25 cellular contexts compared by ENCODE assay signal in the genomic region with DNA sequence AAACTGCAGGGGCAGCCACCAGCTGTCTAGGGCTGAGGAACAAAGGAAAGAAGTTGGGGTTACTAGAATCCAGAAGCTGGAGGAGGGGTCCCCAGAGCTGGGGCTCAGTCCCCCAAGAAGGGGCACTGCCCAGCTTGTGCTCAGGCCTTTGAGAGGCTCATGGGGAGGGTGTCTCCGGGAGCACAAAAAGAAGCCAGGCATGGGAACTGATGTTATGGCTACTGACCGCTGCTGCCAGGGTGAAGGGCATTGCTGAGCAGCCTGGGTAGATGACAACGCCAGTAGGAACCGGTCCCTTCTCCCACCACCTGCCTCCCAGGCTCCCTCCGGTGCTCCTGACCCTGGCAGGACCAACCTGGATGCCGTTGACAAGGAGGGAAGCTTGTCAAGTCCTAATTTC.
DNase-seq lines count a peak whose midpoint lies in the region; ATAC-seq, FAIRE-seq and TF ChIP-seq lines count a peak whose summit lies in the region.
"Had no signal": no experiment of that assay in that cellular context is flagged by ENCODE, and none has a peak within 500 bp of the region (broad histone marks: within the 10 kb centered on the region; RNA-seq: fewer than 3 reads in every experiment).

No MANE protein-coding gene starts in this region.

- H3K36me3 ChIP-seq in kidney (ENCODE audit: control insufficient read depth in 1 of 2, insufficient read depth in 2 of 2, low read length in 2 of 2) = no peaks in the 10 kb centered on the region
- H3K36me3 ChIP-seq: Peyer's patch had no signal

- DNase-seq in natural killer cell treated with Interleukin-12 subunit alpha and Interleukin-12 subunit beta and Interleukin-15 and Interleukin-18, amount 100 ng/mL, for 72 hours (ENCODE audit: low spot score) = peak; percentile 60
- no peak for DNase-seq in natural killer cell
- peak; percentile 80 for DNase-seq in kidney
- DNase-seq in activated CD8-positive, alpha-beta memory T cell treated with anti-CD3 and anti-CD28 coated beads, Interleukin-2, amount 50 U/mL, for 48 hours = no peak
- no peak for DNase-seq in KBM-7
- no peak for DNase-seq in putamen (ENCODE audit: low spot score)
- DNase-seq: Calu3, DMS79 treated with DMSO at 0.1 percent for 48 hours, GF-D8, HCEC 1CT, Karpas-422, NCI-H1092, NCI-H1436, NCI-H187, NCI-H2081 treated with DMSO at 0.1 percent for 48 hours, NCI-H2171, NCI-H226, NCI-H510A, NCI-H69, Peyer's patch had no signal

- no peak overlapping the region for H3K27ac ChIP-seq in kidney (ENCODE audit: low read depth in 2 of 2, low read length in 2 of 2)
- H3K27ac ChIP-seq: HL-60, Peyer's patch had no signal

- H3K9me3 ChIP-seq in kidney (ENCODE audit: control insufficient read depth in 1 of 2, low read length in 2 of 2) = peaks cover 2 to 17% of the 10 kb centered on the region in 2 donors

- in situ Hi-C loops in KBM-7 (cut with MboI; ENCODE audit: low pct_unique_long_range_greater_than_20kb, low sequenced_read_pairs) = no loop called here

- H3K36me3 Mint-ChIP-seq in natural killer cell treated with Interleukin-12 subunit alpha and Interleukin-12 subunit beta and Interleukin-15 and Interleukin-18, amount 100 ng/mL, for 72 hours = no peaks in the 10 kb centered on the region
- no peaks in the 10 kb centered on the region for H3K36me3 Mint-ChIP-seq in natural killer cell
- no peaks in the 10 kb centered on the region for H3K36me3 Mint-ChIP-seq in stimulated activated memory B cell treated with anti-CD40 and anti-IgM and Interleukin-4, amounts not matched to agents 10 μg/mL and 1 μg/mL and 100 μg/mL, for 72 hours

- intact Hi-C loops in natural killer cell (cut with micrococcal nuclease) (no loop called here), kidney (cut with DNase I) (no loop called here)

- H3K27me3 Mint-ChIP-seq in natural killer cell treated with Interleukin-12 subunit alpha and Interleukin-12 subunit beta and Interleukin-15 and Interleukin-18, amount 100 ng/mL, for 72 hours = no peaks in the 10 kb centered on the region
- H3K27me3 Mint-ChIP-seq in natural killer cell (ENCODE audit: low read depth in 2 of 2) = no peaks in the 10 kb centered on the region
- H3K27me3 Mint-ChIP-seq in stimulated activated memory B cell treated with anti-CD40 and anti-IgM and Interleukin-4, amounts not matched to agents 10 μg/mL and 1 μg/mL and 100 μg/mL, for 72 hours = no peaks in the 10 kb centered on the region

- peak overlapping the region in 1 of 2 donors; percentile 0 for H3K4me3 ChIP-seq in kidney (ENCODE audit: low read length in 2 of 2)
- H3K4me3 ChIP-seq: Peyer's patch had no signal

- H3K4me3 Mint-ChIP-seq in natural killer cell treated with Interleukin-12 subunit alpha and Interleukin-12 subunit beta and Interleukin-15 and Interleukin-18, amount 100 ng/mL, for 72 hours = no peak overlapping the region
- no peak overlapping the region for H3K4me3 Mint-ChIP-seq in natural killer cell
- H3K4me3 Mint-ChIP-seq in stimulated activated memory B cell treated with anti-CD40 and anti-IgM and Interleukin-4, amounts not matched to agents 10 μg/mL and 1 μg/mL and 100 μg/mL, for 72 hours = no peak overlapping the region

- peaks cover 3% of the 10 kb centered on the region for H3K9me3 Mint-ChIP-seq in natural killer cell treated with Interleukin-12 subunit alpha and Interleukin-12 subunit beta and Interleukin-15 and Interleukin-18, amount 100 ng/mL, for 72 hours
- H3K9me3 Mint-ChIP-seq in natural killer cell = peaks cover 0 to 2% of the 10 kb centered on the region in 2 donors
- H3K9me3 Mint-ChIP-seq in stimulated activated memory B cell treated with anti-CD40 and anti-IgM and Interleukin-4, amounts not matched to agents 10 μg/mL and 1 μg/mL and 100 μg/mL, for 72 hours = no peaks in the 10 kb centered on the region

- no peaks in the 10 kb centered on the region for H3K4me1 Mint-ChIP-seq in natural killer cell treated with Interleukin-12 subunit alpha and Interleukin-12 subunit beta and Interleukin-15 and Interleukin-18, amount 100 ng/mL, for 72 hours (ENCODE audit: low read depth in 2 of 2)
- H3K4me1 Mint-ChIP-seq in natural killer cell = no peaks in the 10 kb centered on the region
- H3K4me1 Mint-ChIP-seq in stimulated activated memory B cell treated with anti-CD40 and anti-IgM and Interleukin-4, amounts not matched to agents 10 μg/mL and 1 μg/mL and 100 μg/mL, for 72 hours = no peaks in the 10 kb centered on the region

- no peaks in the 10 kb centered on the region for H3K4me1 ChIP-seq in kidney (ENCODE audit: control insufficient read depth in 1 of 2, insufficient read depth in 1 of 2, low read depth in 1 of 2, low read length in 2 of 2)
- H3K4me1 ChIP-seq: Peyer's patch had no signal

- H3K9ac ChIP-seq in kidney (ENCODE audit: low read length in 2 of 2) = no peak overlapping the region

- ATAC-seq in natural killer cell treated with Interleukin-12 subunit alpha and Interleukin-12 subunit beta and Interleukin-15 and Interleukin-18, amount 100 ng/mL, for 72 hours = peak in 1 of 2 donors; percentile 57
- no peak for ATAC-seq in natural killer cell
- peak; percentile 31 for ATAC-seq in stimulated activated memory B cell treated with anti-CD40 and anti-IgM and Interleukin-4, amounts not matched to agents 10 μg/mL and 1 μg/mL and 100 μg/mL, for 72 hours
- no peak for ATAC-seq in HG03039 (IDR thresholded peaks at IDR 0.05; ENCODE audit: unreplicated experiment)

- no peak for FAIRE-seq in kidney (lab: Jason Lieb, UNC)
- FAIRE-seq: GM12892, H1 had no signal

- TF ChIP-seq CTCF in natural killer cell (IDR thresholded peaks at IDR 0.05) = no peak
- TF ChIP-seq CTCF in kidney (IDR thresholded peaks at IDR 0.05; ENCODE audit: borderline replicate concordance, extremely low read depth, insufficient read depth) = no peak

- H3K27ac Mint-ChIP-seq in natural killer cell treated with Interleukin-12 subunit alpha and Interleukin-12 subunit beta and Interleukin-15 and Interleukin-18, amount 100 ng/mL, for 72 hours = no peak overlapping the region
- no peak overlapping the region for H3K27ac Mint-ChIP-seq in natural killer cell
- H3K27ac Mint-ChIP-seq in stimulated activated memory B cell treated with anti-CD40 and anti-IgM and Interleukin-4, amounts not matched to agents 10 μg/mL and 1 μg/mL and 100 μg/mL, for 72 hours = no peak overlapping the region

Comparison
In these comparisons a context has a peak if more than half of its experiments do, and no peak if none do; other contexts are left out.
1. DNase-seq: peak in natural killer cell treated with Interleukin-12 subunit alpha and Interleukin-12 subunit beta and Interleukin-15 and Interleukin-18, amount 100 ng/mL, for 72 hours (single experiment) and kidney (single experiment); none in natural killer cell (single experiment), activated CD8-positive, alpha-beta memory T cell treated with anti-CD3 and anti-CD28 coated beads, Interleukin-2, amount 50 U/mL, for 48 hours (single experiment), KBM-7 (single experiment) and putamen (single experiment).